In genomic region chr3:101676765-101677435, GRCh38 we compare ENCODE assay signal across 7 cellular contexts.
DNase-seq lines count a peak whose midpoint lies in the region; ATAC-seq lines count a peak whose summit lies in the region.

TSS of gene ZBTB11 (minus strand) at chr3:101677132. CDS start at chr3:101676914, 218 bp downstream.

- DNase-seq in T-helper 22 cell (ENCODE audit: low read depth) (peak; percentile 99), cerebellar cortex (ENCODE audit: low spot score) (peak; percentile 100), kidney tubule cell (ENCODE audit: low spot score) (peak; percentile 100), C1 segment of cervical spinal cord (lab: John Stamatoyannopoulos, UW) (no peak)
- DNase-seq in stimulated activated CD4-positive, alpha-beta T cell treated with anti-CD3 and anti-CD28 coated beads, Interleukin-2, amount 100 ng/mL, for 24 hours, result peak; percentile 100

- ATAC-seq in GM18907 (IDR thresholded peaks at IDR 0.05; ENCODE audit: unreplicated experiment), result peak; percentile 79
- peak; percentile 67 for ATAC-seq in HG03139 (IDR thresholded peaks at IDR 0.05; ENCODE audit: unreplicated experiment)

Comparison
In these comparisons a context has a peak if more than half of its experiments do, and no peak if none do; other contexts are left out.
1. DNase-seq: peak in T-helper 22 cell (single experiment), cerebellar cortex (single experiment), kidney tubule cell (single experiment) and stimulated activated CD4-positive, alpha-beta T cell treated with anti-CD3 and anti-CD28 coated beads, Interleukin-2, amount 100 ng/mL, for 24 hours (2 of 2); none in C1 segment of cervical spinal cord (0 of 14).